15 cellular contexts compared by ENCODE assay signal in the genomic region with DNA sequence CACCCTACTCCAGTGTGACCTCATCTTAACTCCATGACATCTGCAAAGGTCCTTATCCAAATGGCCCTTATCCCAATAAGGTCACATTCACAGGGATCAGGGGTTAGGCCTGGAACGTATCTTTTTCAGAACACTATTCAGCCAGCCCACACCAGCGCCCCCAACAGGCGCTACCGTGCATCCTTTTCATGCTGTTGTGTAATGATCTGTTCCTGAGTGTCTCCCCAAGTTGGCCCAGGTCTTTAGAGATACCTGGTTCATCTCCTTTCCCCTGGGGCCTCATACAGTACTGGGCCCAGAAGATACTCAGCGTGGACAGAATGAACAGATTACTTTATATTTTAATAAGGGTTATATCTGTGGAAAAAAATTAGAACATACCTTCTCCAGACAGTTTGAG.
"Had no signal": no experiment of that assay in that cellular context is flagged by ENCODE, and none has a peak within 500 bp of the region (broad histone marks: within the 10 kb centered on the region; RNA-seq: fewer than 3 reads in every experiment).

No MANE protein-coding gene starts in this region.

- H3K27ac ChIP-seq: prostate gland, transverse colon, vagina had no signal

- H3K4me1 Mint-ChIP-seq: nephron had no signal

- H3K4me1 ChIP-seq: prostate gland, transverse colon, vagina had no signal

- H3K9me3 ChIP-seq: prostate gland, transverse colon, vagina had no signal

- ATAC-seq: esophagus mucosa; right cardiac atrium; stimulated activated naive CD8-positive, alpha-beta T cell treated with anti-CD3 and anti-CD28 coated beads, Interleukin-15, Interleukin-2, amounts not matched to agents 100 U/mL and 50 U/mL, for 24 hours had no signal

- H3K27ac Mint-ChIP-seq: activated T-helper 1 cell treated with anti-CD3 and anti-CD28 coated beads, Interleukin-12 subunit alpha, Interleukin-12 subunit beta, Interleukin-2, Interleukin-4 antibody, amounts not matched to agents 30 ng/mL and 10 ng/mL and 1 ng/mL, durations not matched to agents 14 hours and 24 hours and 36 hours; nephron; T-helper 2 cell treated with Interferon-gamma antibody and Interleukin-4, amounts not matched to agents 5 μg/mL and 100 μg/mL, for 36 hours had no signal

- H3K36me3 ChIP-seq: prostate gland, transverse colon, vagina had no signal

- H3K27me3 ChIP-seq: transverse colon, vagina had no signal

- H3K4me3 Mint-ChIP-seq: activated T-helper 1 cell treated with anti-CD3 and anti-CD28 coated beads, Interleukin-12 subunit alpha, Interleukin-12 subunit beta, Interleukin-2, Interleukin-4 antibody, amounts not matched to agents 30 ng/mL and 10 ng/mL and 1 ng/mL, durations not matched to agents 14 hours and 24 hours and 36 hours; nephron; T-helper 2 cell treated with Interferon-gamma antibody and Interleukin-4, amounts not matched to agents 5 μg/mL and 100 μg/mL, for 36 hours had no signal

- H3K9me3 Mint-ChIP-seq: activated T-helper 1 cell treated with anti-CD3 and anti-CD28 coated beads, Interleukin-12 subunit alpha, Interleukin-12 subunit beta, Interleukin-2, Interleukin-4 antibody, amounts not matched to agents 30 ng/mL and 10 ng/mL and 1 ng/mL, durations not matched to agents 14 hours and 24 hours and 36 hours; T-helper 2 cell treated with Interferon-gamma antibody and Interleukin-4, amounts not matched to agents 5 μg/mL and 100 μg/mL, for 36 hours had no signal

- H3K4me3 ChIP-seq: prostate gland, transverse colon, vagina had no signal

- DNase-seq: activated CD4-positive, alpha-beta T cell treated with anti-CD3 and anti-CD28 coated beads, Interleukin-2, amount 50 U/mL, for 1 hour; activated CD8-positive, alpha-beta memory T cell treated with anti-CD3 and anti-CD28 coated beads for 24 hours; activated naive CD4-positive, alpha-beta T cell; anterior cingulate cortex; foreskin melanocyte; right cardiac atrium; small intestine; stimulated activated naive CD8-positive, alpha-beta T cell treated with anti-CD3 and anti-CD28 coated beads, Interleukin-15, Interleukin-2, amounts not matched to agents 100 U/mL and 50 U/mL, for 24 hours; transverse colon had no signal
